ENCODE assay signal across 8 cellular contexts in the genomic region with DNA sequence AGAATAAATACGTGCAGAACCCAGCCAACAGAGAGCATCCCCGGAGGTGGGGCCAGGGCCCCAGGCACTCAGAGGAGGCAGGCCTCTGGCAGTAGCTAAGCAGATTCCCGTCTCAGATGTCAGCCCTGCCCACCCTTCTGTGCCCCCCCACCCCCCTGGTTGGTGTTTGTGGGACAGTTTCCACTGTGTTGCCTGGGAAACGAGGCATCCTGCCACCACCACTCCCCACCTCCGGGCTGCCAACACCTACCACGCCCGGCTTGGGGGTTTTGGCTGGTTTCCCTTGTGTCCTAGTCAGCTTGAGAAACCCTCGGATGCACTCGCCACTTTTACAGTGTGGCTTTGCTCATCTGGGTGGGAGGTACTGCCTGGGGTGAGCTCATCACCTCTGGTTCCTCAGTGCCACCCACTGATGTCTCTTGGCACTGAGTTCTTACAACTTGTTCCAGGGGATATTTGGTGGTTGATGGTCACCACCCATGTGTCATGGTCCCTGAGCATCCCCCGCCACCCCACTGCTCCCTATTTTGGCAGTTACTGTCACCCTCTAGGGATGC.
DNase-seq lines count a peak whose midpoint lies in the region; ATAC-seq and TF ChIP-seq lines count a peak whose summit lies in the region.

No MANE protein-coding gene starts in this region.

- DNase-seq in EL (peak; percentile 96), NCI-H460 (ENCODE audit: extremely low read depth, low read depth) (peak; percentile 22), foreskin keratinocyte (peak; percentile 31 to 51), midbrain (lab: John Stamatoyannopoulos, UW) (no peak), stomach (no peak)
- peak; percentile 89 to 90 for DNase-seq in activated T-cell treated with anti-CD3 and anti-CD28 coated beads, Interleukin-2, amount 50 U/mL, for 72 hours
- DNase-seq in stimulated activated CD4-positive, alpha-beta T cell treated with anti-CD3 and anti-CD28 coated beads, Interleukin-2, amount 100 ng/mL, for 24 hours: peak; percentile 76 to 84

- H3K9me3 Mint-ChIP-seq in activated T-cell treated with anti-CD3 and anti-CD28 coated beads, Interleukin-2, amount 50 U/mL, for 72 hours: peaks cover 0 to 1% of the 10 kb centered on the region in 2 donors

- H3K27ac Mint-ChIP-seq in activated T-cell treated with anti-CD3 and anti-CD28 coated beads, Interleukin-2, amount 50 U/mL, for 72 hours: peak overlapping the region; percentile 34

- no peak for TF ChIP-seq POLR2A in stomach (IDR thresholded peaks at IDR 0.05)

- no peaks in the 10 kb centered on the region for H3K36me3 ChIP-seq in stomach

- peaks cover 47% of the 10 kb centered on the region for H3K4me1 Mint-ChIP-seq in activated T-cell treated with anti-CD3 and anti-CD28 coated beads, Interleukin-2, amount 50 U/mL, for 72 hours (ENCODE audit: low read depth)

- no peaks in the 10 kb centered on the region for H3K27me3 ChIP-seq in foreskin keratinocyte
- no peaks in the 10 kb centered on the region for H3K27me3 ChIP-seq in stomach

- H3K4me1 ChIP-seq in foreskin keratinocyte (peaks cover 14% of the 10 kb centered on the region), stomach (peaks cover 0 to 15% (median 9%) of the 10 kb centered on the region in 4 donors)

- H3K36me3 Mint-ChIP-seq in activated T-cell treated with anti-CD3 and anti-CD28 coated beads, Interleukin-2, amount 50 U/mL, for 72 hours (ENCODE audit: insufficient read depth in 2 of 2): no peaks in the 10 kb centered on the region

- intact Hi-C loops in stomach (cut with DNase I; ENCODE audit: low total_unique reads): no loop called here

- H3K27ac ChIP-seq in foreskin keratinocyte (no peak overlapping the region), stomach (no peak overlapping the region)

- H3K27me3 Mint-ChIP-seq in activated T-cell treated with anti-CD3 and anti-CD28 coated beads, Interleukin-2, amount 50 U/mL, for 72 hours (ENCODE audit: low read depth): peaks cover 11% of the 10 kb centered on the region

- H3K4me3 Mint-ChIP-seq in activated T-cell treated with anti-CD3 and anti-CD28 coated beads, Interleukin-2, amount 50 U/mL, for 72 hours: peak overlapping the region; percentile 30 to 42

- no peaks in the 10 kb centered on the region for H3K9me3 ChIP-seq in stomach

- 22 to 29% (median 25%) methylated on average over 7 to 10 of the region's 10 CpGs for WGBS in stomach, 5 donors

- TF ChIP-seq CTCF in foreskin keratinocyte (conservative IDR thresholded peaks at IDR 0.05) (peak; percentile 41), stomach (IDR thresholded peaks at IDR 0.05) (no peak)

- ATAC-seq in activated T-cell treated with anti-CD3 and anti-CD28 coated beads, Interleukin-2, amount 50 U/mL, for 72 hours (replicated peaks in 1 of 2): peak; percentile 96 to 97
- ATAC-seq in foreskin keratinocyte (peak; percentile 73), GM21515 (IDR thresholded peaks at IDR 0.05; ENCODE audit: unreplicated experiment) (no peak)

- H3K4me3 ChIP-seq in stomach: no peak overlapping the region

- no peak for TF ChIP-seq EP300 in stomach (IDR thresholded peaks at IDR 0.05)

Comparison
In these comparisons a context has a peak if more than half of its experiments do, and no peak if none do; other contexts are left out.
1. DNase-seq: peak in EL (single experiment), NCI-H460 (single experiment), activated T-cell treated with anti-CD3 and anti-CD28 coated beads, Interleukin-2, amount 50 U/mL, for 72 hours (2 of 2), foreskin keratinocyte (2 of 2) and stimulated activated CD4-positive, alpha-beta T cell treated with anti-CD3 and anti-CD28 coated beads, Interleukin-2, amount 100 ng/mL, for 24 hours (2 of 2); none in midbrain (single experiment) and stomach (single experiment).